ENCODE assay signal across 25 cellular contexts in the genomic region with DNA sequence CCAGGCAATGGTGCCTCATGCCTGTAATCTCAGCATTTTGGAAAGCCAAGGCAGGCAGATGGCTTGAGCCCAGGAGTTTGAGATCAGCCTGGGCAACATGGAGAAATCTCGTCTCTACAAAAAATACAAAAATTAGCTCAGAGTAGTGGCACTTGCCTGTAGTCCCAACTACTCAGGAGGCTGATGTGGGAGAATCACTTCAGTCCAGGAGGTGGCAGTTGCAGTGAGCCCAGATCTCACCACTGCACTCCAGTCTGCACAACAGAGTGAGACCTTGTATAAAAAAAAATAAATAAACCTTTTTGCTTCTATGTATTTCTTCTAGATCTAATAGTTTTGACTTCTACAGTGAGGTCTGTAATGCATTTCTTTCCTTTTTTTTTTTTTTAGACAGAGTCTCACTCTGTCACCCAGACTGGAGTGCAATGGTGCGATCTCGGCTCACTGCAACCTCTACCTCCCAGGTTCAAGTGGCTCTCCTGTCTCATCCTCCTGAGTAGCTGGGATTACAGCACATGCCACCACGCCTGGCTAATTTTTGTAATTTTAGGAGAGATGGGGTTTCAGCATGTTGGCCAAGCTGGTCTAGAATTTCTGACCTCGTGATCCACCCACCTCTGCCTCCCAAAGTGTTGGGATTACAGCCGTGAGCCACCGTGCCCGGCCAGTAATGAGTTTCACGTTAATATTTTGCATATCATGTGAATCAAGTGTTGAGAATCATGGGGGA. TPM values are rescaled to one million over a fixed set of nuclear protein-coding genes. Genes with fewer than 3 reads are reported as not detected.
DNase-seq lines count a peak whose midpoint lies in the region; ATAC-seq, FAIRE-seq and TF ChIP-seq lines count a peak whose summit lies in the region.
"Had no signal": no experiment of that assay in that cellular context is flagged by ENCODE, and none has a peak within 500 bp of the region (broad histone marks: within the 10 kb centered on the region; RNA-seq: fewer than 3 reads in every experiment).

No MANE protein-coding gene starts in this region.

- intact Hi-C loops in Panc1 (cut with micrococcal nuclease; ENCODE audit: unreplicated experiment): no loop called here

- 91% methylated on average over 9 of the region's 9 CpGs for WGBS in A549 (ENCODE audit: missing lambda C conversion rate)
- WGBS in endodermal cell (ENCODE audit: insufficient coverage in 1 of 2, insufficient read length in 1 of 2), 2 experiments: 91 to 97% methylated on average over 6 to 9 of the region's 9 CpGs

- no peaks in the 10 kb centered on the region for H3K9me3 ChIP-seq in A549
- H3K9me3 ChIP-seq in Panc1 (ENCODE audit: control insufficient read depth, insufficient read depth, low read depth, low read length): no peaks in the 10 kb centered on the region
- no peaks in the 10 kb centered on the region for H3K9me3 ChIP-seq in endodermal cell (ENCODE audit: control insufficient read depth, low read length)
- H3K9me3 ChIP-seq: BLaER1 had no signal

- TF ChIP-seq POLR2A in A549 (IDR thresholded peaks at IDR 0.05; ENCODE audit: low read length): no peak

- H3K27ac ChIP-seq in A549: peak overlapping the region; percentile 11 to 74; a peak in 4 of 6 replicates
- H3K27ac ChIP-seq in Panc1 (ENCODE audit: low read length): no peak overlapping the region
- H3K27ac ChIP-seq in endodermal cell (ENCODE audit: low read depth, low read length): no peak overlapping the region
- H3K27ac ChIP-seq: BLaER1, HL-60 had no signal

- H3K27me3 ChIP-seq in Panc1 (ENCODE audit: control insufficient read depth, insufficient read depth, low read length) (no peaks in the 10 kb centered on the region), endodermal cell (ENCODE audit: control insufficient read depth, insufficient read depth, low read length, poor library complexity, severe bottlenecking) (no peaks in the 10 kb centered on the region)
- H3K27me3 ChIP-seq: BLaER1 had no signal

- ATAC-seq in A549 (peak in 1 of 2 experiments; percentile 53; a peak in 1 of 6 replicates), Panc1 (peak; percentile 80; the same call in 1 of the 2 replicates)
- ATAC-seq: SK-N-SH treated with all-trans-retinoic acid at 6 μM for 48 hours had no signal

- H3K27me3 Mint-ChIP-seq in endodermal cell (ENCODE audit: insufficient read depth) (no peaks in the 10 kb centered on the region), nephron progenitor cell (ENCODE audit: low read depth, poor library complexity) (no peaks in the 10 kb centered on the region)

- TF ChIP-seq RAD21 in A549 (conservative IDR thresholded peaks at IDR 0.05 in 1 of 2, IDR thresholded peaks at IDR 0.05 in 1 of 2): no peak

- DNase-seq in A549 (ENCODE audit: low read depth in 1 of 2, low spot score in 1 of 2) (no peak), NCI-H69 (lab: John Stamatoyannopoulos, UW) (peak; percentile 10), Panc1 (ENCODE audit: low read depth, low spot score) (no peak), endodermal cell (no peak), T-helper 9 cell (no peak), DMS153 treated with DMSO at 0.1 percent for 48 hours (lab: John Stamatoyannopoulos, UW; ENCODE audit: unreplicated experiment) (no peak), islet precursor cell (no peak), nephron progenitor cell (no peak)
- DNase-seq: 8988T; CD4-positive, CD25-positive, alpha-beta regulatory T cell; GOT3; HCEC 1CT; Karpas-422; NCI-H1092 treated with DMSO at 0.1 percent for 48 hours; NCI-H1436; NCI-H187; NCI-H2107; NCI-H446; NCI-H524 treated with DMSO at 0.1 percent for 48 hours; NCI-H82 had no signal

- H3K4me1 Mint-ChIP-seq in endodermal cell: peaks cover 42% of the 10 kb centered on the region
- peaks cover 42% of the 10 kb centered on the region for H3K4me1 Mint-ChIP-seq in nephron progenitor cell
- H3K4me1 Mint-ChIP-seq: CD4-positive, CD25-positive, alpha-beta regulatory T cell had no signal

- no peak overlapping the region for H3K27ac Mint-ChIP-seq in endodermal cell
- no peak overlapping the region for H3K27ac Mint-ChIP-seq in nephron progenitor cell
- H3K27ac Mint-ChIP-seq: CD4-positive, CD25-positive, alpha-beta regulatory T cell had no signal

- in situ Hi-C loops in Panc1 (cut with HindIII; ENCODE audit: low pct_unique_long_range_greater_than_20kb, low sequenced_read_pairs): no loop called here

- no peak overlapping the region for H3K4me3 ChIP-seq in A549
- H3K4me3 ChIP-seq in Panc1 (ENCODE audit: low read depth in 2 of 2, low read length in 2 of 2): no peak overlapping the region
- H3K4me3 ChIP-seq in endodermal cell (ENCODE audit: low read length): no peak overlapping the region
- H3K4me3 ChIP-seq: BLaER1 had no signal

- H3K36me3 ChIP-seq in Panc1 (ENCODE audit: control insufficient read depth, insufficient read depth, low read length) (no peaks in the 10 kb centered on the region), endodermal cell (ENCODE audit: control insufficient read depth, insufficient read depth, low read length) (no peaks in the 10 kb centered on the region)
- H3K36me3 ChIP-seq: BLaER1 had no signal

- no peak overlapping the region for H3K4me2 ChIP-seq in A549
- H3K4me2 ChIP-seq: BLaER1 had no signal

- POLR2A ChIA-PET in A549 (lab: Yijun Ruan, JAX) (no interaction called here), Panc1 (lab: Charles Lee) (interaction anchor here (0.5 kb wide), 1 partner anchor 187 kb away, joined by 4 read pairs; no protein-coding TSS in a partner anchor)

- H3K4me1 ChIP-seq in A549: peaks cover 60% of the 10 kb centered on the region
- no peaks in the 10 kb centered on the region; the same call in 1 of the 2 replicates for H3K4me1 ChIP-seq in Panc1 (ENCODE audit: control insufficient read depth, insufficient read depth, low read length)
- peaks cover 12% of the 10 kb centered on the region for H3K4me1 ChIP-seq in endodermal cell (ENCODE audit: control insufficient read depth, insufficient read depth, low read length)

- CTCF ChIA-PET in A549 (lab: Yijun Ruan, JAX) (interaction anchor here (0.6 kb wide), 1 partner anchor 31 kb away, joined by 3 read pairs; no protein-coding TSS in a partner anchor), Panc1 (lab: Charles Lee) (interaction anchor here (0.8 kb wide), 1 partner anchor 10 kb away, joined by 3 read pairs; no protein-coding TSS in a partner anchor)

- FAIRE-seq in A549 (lab: Jason Lieb, UNC): no peak
- FAIRE-seq: D721Med, G401.6 had no signal

- H3K36me3 Mint-ChIP-seq in endodermal cell (ENCODE audit: low read depth): no peaks in the 10 kb centered on the region
- H3K36me3 Mint-ChIP-seq in nephron progenitor cell (ENCODE audit: low read depth): no peaks in the 10 kb centered on the region
- H3K36me3 Mint-ChIP-seq: CD4-positive, CD25-positive, alpha-beta regulatory T cell had no signal

- no peak for TF ChIP-seq EP300 in A549 (IDR thresholded peaks at IDR 0.05)

- H3K4me3 Mint-ChIP-seq in endodermal cell: no peak overlapping the region
- H3K4me3 Mint-ChIP-seq in nephron progenitor cell: no peak overlapping the region
- H3K4me3 Mint-ChIP-seq: CD4-positive, CD25-positive, alpha-beta regulatory T cell had no signal

- no peak overlapping the region for H3K9ac ChIP-seq in endodermal cell (ENCODE audit: extremely low read depth, low read length, poor library complexity, severe bottlenecking)
- H3K9ac ChIP-seq: BLaER1 had no signal

- no peaks in the 10 kb centered on the region for H3K9me3 Mint-ChIP-seq in endodermal cell
- H3K9me3 Mint-ChIP-seq in nephron progenitor cell: no peaks in the 10 kb centered on the region
- H3K9me3 Mint-ChIP-seq: CD4-positive, CD25-positive, alpha-beta regulatory T cell had no signal

- BruUV-seq in Panc1 (replicated peaks; lab: Mats Ljungman, UMichigan): no TSS peak

- TF ChIP-seq CTCF in A549 (IDR thresholded peaks at IDR 0.05) (no peak), Panc1 (IDR thresholded peaks at IDR 0.05) (0 out of 2 replicates have a peak, but pooled peaks have one; percentile 11), endodermal cell (conservative IDR thresholded peaks at IDR 0.05) (peak; percentile 42), nephron progenitor cell (IDR thresholded peaks at IDR 0.05) (no peak)

TF ChIP-seq in A549, 52 proteins besides CTCF, POLR2A, EP300 and RAD21 (continues in another document):
- TF ChIP-seq ELK1 (IDR thresholded peaks at IDR 0.05; ENCODE audit: low read depth, low read length) (no peak), NPAS2 (CRISPR knock-in tag; IDR thresholded peaks at IDR 0.05; ENCODE audit: borderline replicate concordance) (no peak), SMC3 (IDR thresholded peaks at IDR 0.05) (no peak), RCOR1 (IDR thresholded peaks at IDR 0.05; ENCODE audit: low read depth, low read length) (no peak), CEBPB (IDR thresholded peaks at IDR 0.05) (no peak), TP53 (CRISPR knock-in tag; IDR thresholded peaks at IDR 0.05) (no peak), HOXA7 (CRISPR knock-in tag; IDR thresholded peaks at IDR 0.05) (no peak), PHF8 (IDR thresholded peaks at IDR 0.05; ENCODE audit: borderline replicate concordance, low read depth) (no peak)
- TF ChIP-seq, protein P1, sequence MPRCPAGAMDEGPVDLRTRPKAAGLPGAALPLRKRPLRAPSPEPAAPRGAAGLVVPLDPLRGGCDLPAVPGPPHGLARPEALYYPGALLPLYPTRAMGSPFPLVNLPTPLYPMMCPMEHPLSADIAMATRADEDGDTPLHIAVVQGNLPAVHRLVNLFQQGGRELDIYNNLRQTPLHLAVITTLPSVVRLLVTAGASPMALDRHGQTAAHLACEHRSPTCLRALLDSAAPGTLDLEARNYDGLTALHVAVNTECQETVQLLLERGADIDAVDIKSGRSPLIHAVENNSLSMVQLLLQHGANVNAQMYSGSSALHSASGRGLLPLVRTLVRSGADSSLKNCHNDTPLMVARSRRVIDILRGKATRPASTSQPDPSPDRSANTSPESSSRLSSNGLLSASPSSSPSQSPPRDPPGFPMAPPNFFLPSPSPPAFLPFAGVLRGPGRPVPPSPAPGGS (IDR thresholded peaks at IDR 0.05): no peak

RNA-seq across cellular contexts. Expression of gene RDX, which starts 18.1 kb away (rescaled TPM):
- polyA plus RNA-seq in A549 (2011; rRNA removed) (171 and 183 TPM in 2 replicates), A549 (2017; fragmentation: RNase III; extraction: RNeasy Plus Mini Kit Qiagen cat#74134 plus additional on column Dnase treatment) (127 to 158 TPM (median 149 TPM) in 3 replicates)
- polyA plus RNA-seq in A549 (2012; cell fraction: cytosol; rRNA removed): 34.4 and 47.4 TPM in 2 replicates
- polyA plus RNA-seq in A549 (2012; cell fraction: nucleus; rRNA removed): 18.4 and 25.5 TPM in 2 replicates
- 70.7 and 74.9 TPM in 2 replicates for polyA minus RNA-seq in A549 (2011; rRNA and poly(A)+ RNA removed)
- total RNA-seq in Panc1 (2021; ENCODE audit: unreplicated experiment) (200 TPM), endodermal cell (100 to 1,000 TPM; 121 to 127 TPM)
- 109 TPM for polyA plus RNA-seq in Panc1 (2012; ENCODE audit: insufficient read length)
- polyA plus RNA-seq in endodermal cell (2013, experiment 1 of 2): 120 TPM
- polyA plus RNA-seq in endodermal cell (2013, experiment 2 of 2): 141 TPM

Comparison
In these comparisons a context has a peak if more than half of its experiments do, and no peak if none do; other contexts are left out.
1. H3K27ac ChIP-seq: peak in A549 (2 of 2); none in Panc1 (single experiment) and endodermal cell (single experiment).
2. CTCF ChIP-seq: peak in Panc1 (single experiment) and endodermal cell (single experiment); none in A549 (single experiment) and nephron progenitor cell (single experiment).